In genomic region chr4:1626151-1626550, GRCh38 we compare ENCODE assay signal across 32 cellular contexts. TPM values are rescaled to one million over a fixed set of nuclear protein-coding genes. Genes with fewer than 3 reads are reported as not detected.
"Had no signal": no experiment of that assay in that cellular context is flagged by ENCODE, and none has a peak within 500 bp of the region (broad histone marks: within the 10 kb centered on the region; RNA-seq: fewer than 3 reads in every experiment).

No MANE protein-coding gene starts in this region.

- H3K4me3 ChIP-seq: ascending aorta, cardiac muscle cell, PC-9 had no signal

- H3K36me3 ChIP-seq: ascending aorta, cardiac muscle cell had no signal

- ATAC-seq: activated T-cell treated with anti-CD3 and anti-CD28 coated beads, Interleukin-2, amount 50 U/mL, for 4 hours; Right ventricle myocardium inferior; SK-N-SH treated with all-trans-retinoic acid at 6 μM for 48 hours had no signal

- H3K27ac ChIP-seq: ascending aorta, cardiac muscle cell, PC-9, RWPE1, VCaP had no signal

- H3K4me2 ChIP-seq: PC-9 had no signal

- DNase-seq: activated B cell treated with CpG ODN at 0.5 μM for 24 hours; activated CD4-positive, alpha-beta memory T cell treated with anti-CD3 and anti-CD28 coated beads for 36 hours; activated CD4-positive, alpha-beta T cell treated with anti-CD3 and anti-CD28 coated beads for 4 hours; activated CD4-positive, alpha-beta T cell treated with anti-CD3 and anti-CD28 coated beads, Interleukin-2, amount 50 U/mL, for 1 hour; activated CD4-positive, CD25-positive, alpha-beta regulatory T cell treated with anti-CD3 and anti-CD28 coated beads, Interleukin-2, amount 50 U/mL, for 72 hours; activated CD8-positive, alpha-beta memory T cell treated with anti-CD3 and anti-CD28 coated beads, Interleukin-2, amount 50 U/mL, for 4 hours; activated effector memory CD4-positive, alpha-beta T cell treated with Interleukin-2 at 50 U/mL for 16 hours; activated naive CD8-positive, alpha-beta T cell treated with anti-CD3 and anti-CD28 coated beads, Interleukin-2, amount 10 ng/mL, durations not matched to agents 7 days and 5 days; activated T-cell treated with anti-CD3 and anti-CD28 coated beads for 4 hours; activated T-cell treated with anti-CD3 and anti-CD28 coated beads, Interleukin-2, amount 50 U/mL, for 4 hours; Karpas-422; NCI-H1105 treated with DMSO at 0.1 percent for 48 hours; NCI-H1436; NCI-H187; NCI-H2029 treated with DMSO at 0.1 percent for 48 hours; NCI-H2107; NCI-H2171; NCI-H510A; NCI-H526; NCI-H748 treated with DMSO at 0.1 percent for 48 hours; PC-9; SIG-M5; SW 1271; T-helper 1 cell; T-helper 2 cell; T-helper 9 cell had no signal

- H3K27me3 ChIP-seq: ascending aorta, cardiac muscle cell had no signal

- H3K4me1 ChIP-seq: ascending aorta had no signal

- H3K9me3 ChIP-seq: ascending aorta had no signal

RNA-seq across cellular contexts. Expression of gene FAM53A, which starts 58.0 kb away (rescaled TPM):
- total RNA-seq: ascending aorta had no signal
